Comparison of ENCODE assay signal across 9 cellular contexts in the genomic region with DNA sequence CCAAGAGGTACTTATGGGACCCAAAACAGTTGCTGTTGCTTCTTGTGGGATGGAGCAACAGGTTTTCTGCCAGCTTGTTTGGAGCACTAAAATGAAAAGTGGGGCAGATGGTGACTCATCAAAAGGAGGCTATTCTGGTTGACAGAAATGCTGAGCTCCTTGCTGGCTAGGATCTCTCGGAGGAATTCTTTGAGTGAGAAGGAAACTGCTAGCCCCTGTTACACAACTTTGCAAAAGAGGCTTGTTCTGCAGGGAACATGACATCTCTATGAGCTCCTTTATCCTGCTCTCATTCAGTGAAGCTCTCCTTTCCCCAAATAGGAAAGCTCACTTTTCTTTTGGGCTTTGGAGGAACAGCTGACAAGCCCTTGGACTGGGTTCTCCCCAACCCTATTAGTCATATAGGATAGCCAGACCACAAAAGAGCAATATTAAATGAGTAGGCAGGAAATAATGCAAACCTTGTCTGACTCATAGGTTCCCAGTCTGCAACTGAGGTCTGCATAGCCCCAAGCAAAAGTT.
DNase-seq lines count a peak whose midpoint lies in the region; TF ChIP-seq lines count a peak whose summit lies in the region.
"Had no signal": no experiment of that assay in that cellular context is flagged by ENCODE, and none has a peak within 500 bp of the region (broad histone marks: within the 10 kb centered on the region; RNA-seq: fewer than 3 reads in every experiment).

No MANE protein-coding gene starts in this region.

- TF ChIP-seq POLR2A in testis (IDR thresholded peaks at IDR 0.05), result no peak

- intact Hi-C loops in testis (cut with DNase I; ENCODE audit: low total_unique reads), result no loop called here

- no peaks in the 10 kb centered on the region for H3K9me3 ChIP-seq in testis

- no peak overlapping the region for H3K4me3 ChIP-seq in coronary artery
- no peak overlapping the region for H3K4me3 ChIP-seq in testis
- H3K4me3 ChIP-seq: GM12878 had no signal

- TF ChIP-seq CTCF in coronary artery (IDR thresholded peaks at IDR 0.05) (no peak), testis (IDR thresholded peaks at IDR 0.05) (no peak)

- no peaks in the 10 kb centered on the region for H3K4me1 ChIP-seq in testis

- 81 to 86% methylated on average over 1 of the region's 1 CpG for WGBS in testis, 2 donors

- H3K27me3 ChIP-seq in testis, result no peaks in the 10 kb centered on the region

- H3K27ac ChIP-seq in coronary artery (no peak overlapping the region), testis (no peak overlapping the region)

- peak; percentile 25 to 36 for DNase-seq in AML-193 (lab: John Stamatoyannopoulos, UW)
- peak; percentile 98 for DNase-seq in LHCN-M2 (ENCODE audit: low read depth)
- peak; percentile 89 for DNase-seq in astrocyte of the hippocampus (ENCODE audit: low read depth, low spot score)
- DNase-seq in medulla oblongata (ENCODE audit: extremely low spot score), result peak; percentile 31
- no peak for DNase-seq in NCI-H1930 (lab: John Stamatoyannopoulos, UW)
- DNase-seq in NCI-H187 treated with DMSO at 0.1 percent for 48 hours (lab: John Stamatoyannopoulos, UW), result no peak
- DNase-seq in coronary artery (ENCODE audit: low spot score), result no peak
- DNase-seq in testis, result no peak

- no peaks in the 10 kb centered on the region for H3K36me3 ChIP-seq in testis (ENCODE audit: low read depth, missing control alignments)

Comparison
In these comparisons a context has a peak if more than half of its experiments do, and no peak if none do; other contexts are left out.
1. DNase-seq: peak in AML-193 (2 of 2), LHCN-M2 (single experiment), astrocyte of the hippocampus (single experiment) and medulla oblongata (single experiment); none in NCI-H1930 (0 of 2), NCI-H187 treated with DMSO at 0.1 percent for 48 hours (single experiment), coronary artery (single experiment) and testis (single experiment).